Comparison of ENCODE assay signal across 16 cellular contexts in genomic region chr14:61927015-61927414, GRCh38.
DNase-seq lines count a peak whose midpoint lies in the region; ATAC-seq and TF ChIP-seq lines count a peak whose summit lies in the region.
"Had no signal": no experiment of that assay in that cellular context is flagged by ENCODE, and none has a peak within 500 bp of the region (broad histone marks: within the 10 kb centered on the region; RNA-seq: fewer than 3 reads in every experiment).

No MANE protein-coding gene starts in this region.

- in situ Hi-C loops in astrocyte of the spinal cord (cut with HindIII; ENCODE audit: low sequenced_read_pairs): no loop called here

- DNase-seq in AG04449 (ENCODE audit: low read depth, low spot score): peak; percentile 44
- peak; percentile 81 for DNase-seq in HT1080 (ENCODE audit: low read depth)
- peak; percentile 60 for DNase-seq in astrocyte of the spinal cord (ENCODE audit: low read depth, low spot score)
- peak; percentile 85 for DNase-seq in kidney tubule cell (ENCODE audit: low spot score)
- DNase-seq in anterior cingulate cortex (lab: John Stamatoyannopoulos, UW): no peak
- DNase-seq in activated CD8-positive, alpha-beta memory T cell treated with anti-CD3 and anti-CD28 coated beads, Interleukin-2, amount 50 U/mL, for 4 hours: no peak
- DNase-seq: activated gamma-delta T cell treated with Interleukin-2 at 50 U/mL for 16 hours, DMS79 treated with DMSO at 0.1 percent for 48 hours, erythroblast, KG1, NCI-H1436 treated with DMSO at 0.1 percent for 48 hours, NCI-H82, ovary, SIG-M5 had no signal

- POLR2A ChIA-PET in AG04449 (lab: Yijun Ruan, JAX): interaction anchor here (0.9 kb wide), 1 partner anchor 144 kb away, joined by 4 read pairs; no protein-coding TSS in a partner anchor

- CTCF ChIA-PET in AG04449 (lab: Yijun Ruan, JAX): interaction anchor here (0.7 to 6.1 kb wide), 7 partner anchors 11 to 236 kb away, joined by 3 to 131 read pairs (median 4); no protein-coding TSS in a partner anchor

- no peak overlapping the region for H3K4me3 ChIP-seq in AG04449 (ENCODE audit: low read depth, low read length)
- H3K4me3 ChIP-seq in astrocyte of the spinal cord (ENCODE audit: low read depth, low read length): no peak overlapping the region
- H3K4me3 ChIP-seq: ovary had no signal

- ATAC-seq in GM19455 (IDR thresholded peaks at IDR 0.05; ENCODE audit: unreplicated experiment) (no peak), HG02885 (IDR thresholded peaks at IDR 0.05; ENCODE audit: poor library complexity, unreplicated experiment) (no peak)

- no peak for TF ChIP-seq CTCF in AG04449 (IDR thresholded peaks at IDR 0.05; ENCODE audit: insufficient read depth, low read length, missing control alignments)
- TF ChIP-seq CTCF in astrocyte of the spinal cord (IDR thresholded peaks at IDR 0.05; ENCODE audit: low read depth, low read length): no peak

Comparison
In these comparisons a context has a peak if more than half of its experiments do, and no peak if none do; other contexts are left out.
1. DNase-seq: peak in AG04449 (single experiment), HT1080 (single experiment), astrocyte of the spinal cord (single experiment) and kidney tubule cell (single experiment); none in anterior cingulate cortex (0 of 58) and activated CD8-positive, alpha-beta memory T cell treated with anti-CD3 and anti-CD28 coated beads, Interleukin-2, amount 50 U/mL, for 4 hours (single experiment).